ENCODE assay signal across 2 cellular contexts in the genomic region with DNA sequence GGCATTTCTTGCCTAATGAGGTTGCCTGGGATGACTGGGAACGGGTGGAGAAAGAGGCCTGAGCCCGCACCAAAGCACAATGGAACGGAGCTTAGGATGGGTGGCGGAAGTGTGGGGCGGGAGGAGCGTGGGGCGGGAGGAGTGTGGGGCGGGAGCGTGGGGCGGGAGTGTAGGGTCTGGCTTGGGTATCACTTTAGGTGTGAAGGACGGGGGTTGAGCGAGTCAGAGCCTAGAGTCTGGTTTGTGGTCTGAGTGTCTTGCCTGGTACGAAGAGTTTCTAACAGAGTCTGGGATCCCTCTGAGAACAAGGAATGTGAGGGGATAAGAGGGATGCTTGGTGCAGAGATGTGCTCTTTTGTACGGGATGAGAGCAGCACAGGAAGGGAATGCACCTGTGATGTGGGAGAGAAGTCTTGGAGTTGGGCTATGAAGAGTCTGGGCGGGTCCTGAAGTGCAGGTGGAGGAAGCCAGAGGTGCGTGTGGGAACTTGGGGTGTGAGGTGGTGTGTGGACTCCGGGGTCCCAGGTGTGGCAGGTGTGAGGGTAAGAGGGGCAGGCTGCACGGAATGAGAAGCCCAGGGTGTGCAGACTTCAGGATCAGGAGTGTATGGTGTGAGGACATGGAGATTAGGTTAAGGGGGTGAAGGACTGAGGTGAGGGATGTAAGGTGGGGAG.
A peak's percentile ranks its signal among the peaks of the same experiment; 100 is the strongest.
TF ChIP-seq lines count a peak whose summit lies in the region.

No MANE protein-coding gene starts in this region.

TF ChIP-seq in HEK293, 187 proteins besides CTCF, POLR2A, EP300 and RAD21:
- TF ChIP-seq EGR2 (tag by site-specific recombination; IDR thresholded peaks at IDR 0.05; ENCODE audit: low read depth): 0 out of 2 replicates have a peak, but pooled peaks have one; percentile 9
- no peak for TF ChIP-seq PBX3 (CRISPR knock-in tag; IDR thresholded peaks at IDR 0.05)
- no peak for TF ChIP-seq ZNF274 (IDR thresholded peaks at IDR 0.05; ENCODE audit: low read length)
- no peak for TF ChIP-seq ZNF274 (tag by site-specific recombination; IDR thresholded peaks at IDR 0.05; ENCODE audit: borderline replicate concordance)
- TF ChIP-seq ZFHX2 (tag by site-specific recombination; conservative IDR thresholded peaks at IDR 0.05): no peak; the same call in 1 of the 2 replicates
- TF ChIP-seq SP2 (tag by site-specific recombination; IDR thresholded peaks at IDR 0.05): peak; percentile 40; the same call in 1 of the 2 replicates
- no peak for TF ChIP-seq ZNF2 (tag by site-specific recombination; IDR thresholded peaks at IDR 0.05)
- TF ChIP-seq KLF8 (tag by site-specific recombination; IDR thresholded peaks at IDR 0.05): peak; percentile 70; the same call in 1 of the 2 replicates
- no peak for TF ChIP-seq ZNF202 (tag by site-specific recombination; IDR thresholded peaks at IDR 0.05; ENCODE audit: borderline replicate concordance)
- TF ChIP-seq ZNF792 (tag by site-specific recombination; IDR thresholded peaks at IDR 0.05): no peak
- no peak for TF ChIP-seq ZNF16 (tag by site-specific recombination; IDR thresholded peaks at IDR 0.05; ENCODE audit: low read depth)
- TF ChIP-seq ZNF677 (tag by site-specific recombination; IDR thresholded peaks at IDR 0.05): no peak
- TF ChIP-seq, protein P1, sequence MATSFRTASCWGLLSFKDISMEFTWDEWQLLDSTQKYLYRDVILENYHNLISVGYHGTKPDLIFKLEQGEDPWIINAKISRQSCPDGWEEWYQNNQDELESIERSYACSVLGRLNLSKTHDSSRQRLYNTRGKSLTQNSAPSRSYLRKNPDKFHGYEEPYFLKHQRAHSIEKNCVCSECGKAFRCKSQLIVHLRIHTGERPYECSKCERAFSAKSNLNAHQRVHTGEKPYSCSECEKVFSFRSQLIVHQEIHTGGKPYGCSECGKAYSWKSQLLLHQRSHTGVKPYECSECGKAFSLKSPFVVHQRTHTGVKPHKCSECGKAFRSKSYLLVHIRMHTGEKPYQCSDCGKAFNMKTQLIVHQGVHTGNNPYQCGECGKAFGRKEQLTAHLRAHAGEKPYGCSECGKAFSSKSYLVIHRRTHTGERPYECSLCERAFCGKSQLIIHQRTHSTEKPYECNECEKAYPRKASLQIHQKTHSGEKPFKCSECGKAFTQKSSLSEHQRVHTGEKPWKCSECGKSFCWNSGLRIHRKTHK (tag by site-specific recombination; IDR thresholded peaks at IDR 0.05): no peak
- TF ChIP-seq, protein P2, sequence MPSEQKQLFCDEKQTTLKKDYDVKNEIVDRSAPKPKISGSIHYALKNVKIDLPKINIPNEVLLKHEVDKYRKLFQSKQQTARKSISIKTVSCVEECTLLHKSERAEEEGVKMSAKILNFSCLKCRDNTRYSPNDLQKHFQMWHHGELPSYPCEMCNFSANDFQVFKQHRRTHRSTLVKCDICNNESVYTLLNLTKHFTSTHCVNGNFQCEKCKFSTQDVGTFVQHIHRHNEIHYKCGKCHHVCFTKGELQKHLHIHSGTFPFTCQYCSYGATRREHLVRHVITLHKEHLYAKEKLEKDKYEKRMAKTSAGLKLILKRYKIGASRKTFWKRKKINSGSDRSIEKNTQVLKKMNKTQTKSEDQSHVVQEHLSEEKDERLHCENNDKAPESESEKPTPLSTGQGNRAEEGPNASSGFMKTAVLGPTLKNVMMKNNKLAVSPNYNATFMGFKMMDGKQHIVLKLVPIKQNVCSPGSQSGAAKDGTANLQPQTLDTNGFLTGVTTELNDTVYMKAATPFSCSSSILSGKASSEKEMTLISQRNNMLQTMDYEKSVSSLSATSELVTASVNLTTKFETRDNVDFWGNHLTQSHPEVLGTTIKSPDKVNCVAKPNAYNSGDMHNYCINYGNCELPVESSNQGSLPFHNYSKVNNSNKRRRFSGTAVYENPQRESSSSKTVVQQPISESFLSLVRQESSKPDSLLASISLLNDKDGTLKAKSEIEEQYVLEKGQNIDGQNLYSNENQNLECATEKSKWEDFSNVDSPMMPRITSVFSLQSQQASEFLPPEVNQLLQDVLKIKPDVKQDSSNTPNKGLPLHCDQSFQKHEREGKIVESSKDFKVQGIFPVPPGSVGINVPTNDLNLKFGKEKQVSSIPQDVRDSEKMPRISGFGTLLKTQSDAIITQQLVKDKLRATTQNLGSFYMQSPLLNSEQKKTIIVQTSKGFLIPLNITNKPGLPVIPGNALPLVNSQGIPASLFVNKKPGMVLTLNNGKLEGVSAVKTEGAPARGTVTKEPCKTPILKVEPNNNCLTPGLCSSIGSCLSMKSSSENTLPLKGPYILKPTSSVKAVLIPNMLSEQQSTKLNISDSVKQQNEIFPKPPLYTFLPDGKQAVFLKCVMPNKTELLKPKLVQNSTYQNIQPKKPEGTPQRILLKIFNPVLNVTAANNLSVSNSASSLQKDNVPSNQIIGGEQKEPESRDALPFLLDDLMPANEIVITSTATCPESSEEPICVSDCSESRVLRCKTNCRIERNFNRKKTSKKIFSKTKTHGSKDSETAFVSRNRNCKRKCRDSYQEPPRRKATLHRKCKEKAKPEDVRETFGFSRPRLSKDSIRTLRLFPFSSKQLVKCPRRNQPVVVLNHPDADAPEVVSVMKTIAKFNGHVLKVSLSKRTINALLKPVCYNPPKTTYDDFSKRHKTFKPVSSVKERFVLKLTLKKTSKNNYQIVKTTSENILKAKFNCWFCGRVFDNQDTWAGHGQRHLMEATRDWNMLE (tag by site-specific recombination; conservative IDR thresholded peaks at IDR 0.05; ENCODE audit: low read depth): no peak
- no peak for TF ChIP-seq ZNF335 (tag by site-specific recombination; conservative IDR thresholded peaks at IDR 0.05)
- peak; percentile 81 for TF ChIP-seq KLF1 (tag by site-specific recombination; IDR thresholded peaks at IDR 0.05)

TF ChIP-seq in K562, 482 proteins besides CTCF, POLR2A, EP300 and RAD21:
- TF ChIP-seq ZEB2 (IDR thresholded peaks at IDR 0.05): 0 out of 2 replicates have a peak, but pooled peaks have one; percentile 20
- no peak for TF ChIP-seq KDM2B (CRISPR knock-in tag; IDR thresholded peaks at IDR 0.05)
TF ChIP-seq in K562: peak in this region for 1.
